ENCODE assay signal across 7 cellular contexts in genomic region chr10:124430077-124430476, GRCh38. TPM values are rescaled to one million over a fixed set of nuclear protein-coding genes. Genes with fewer than 3 reads are reported as not detected.
"Had no signal": no experiment of that assay in that cellular context is flagged by ENCODE, and none has a peak within 500 bp of the region (broad histone marks: within the 10 kb centered on the region; RNA-seq: fewer than 3 reads in every experiment).

No MANE protein-coding gene starts in this region.

- DNase-seq: IMR-90, KBM-7 had no signal

- H3K27ac ChIP-seq: HL-60 had no signal

- H3K36me3 Mint-ChIP-seq: IgD-negative memory B cell had no signal

- H3K4me3 Mint-ChIP-seq: IgD-negative memory B cell had no signal

- H3K27ac Mint-ChIP-seq: IgD-negative memory B cell had no signal

- ATAC-seq: K562 had no signal

- H3K4me3 ChIP-seq: K562 had no signal

- H3K9me3 Mint-ChIP-seq: IgD-negative memory B cell had no signal

RNA-seq across cellular contexts. Expression of gene NKX1-2, which starts 19.8 kb away (rescaled TPM):
- total RNA-seq: HepG2, HT-29, IMR-90, K562 had no signal
- polyA plus RNA-seq: HepG2, IgD-negative memory B cell, IMR-90, K562 had no signal
